22 cellular contexts compared by ENCODE assay signal in the genomic region with DNA sequence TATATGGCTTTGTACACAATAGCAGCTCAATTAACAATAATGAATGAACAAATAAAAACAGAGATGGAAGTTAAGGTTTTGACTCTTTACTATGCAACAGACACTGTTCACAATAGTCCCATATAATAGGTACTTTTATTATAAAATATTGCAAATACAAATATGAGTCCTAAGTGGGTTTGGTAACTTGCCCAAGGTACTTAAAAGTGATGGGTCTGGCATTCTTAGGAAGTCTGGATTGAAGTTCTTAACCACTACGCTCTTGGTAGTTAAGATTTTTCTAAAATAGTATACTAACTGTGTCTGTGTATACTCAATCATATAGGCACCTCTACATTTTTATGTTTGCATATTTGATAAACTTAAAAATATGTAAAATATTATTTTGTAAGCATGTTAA. TPM values are rescaled to one million over a fixed set of nuclear protein-coding genes. Genes with fewer than 3 reads are reported as not detected.
"Had no signal": no experiment of that assay in that cellular context is flagged by ENCODE, and none has a peak within 500 bp of the region (broad histone marks: within the 10 kb centered on the region; RNA-seq: fewer than 3 reads in every experiment).

No MANE protein-coding gene starts in this region.

- H3K27me3 ChIP-seq: dorsolateral prefrontal cortex, gastrocnemius medialis, neutrophil, right atrium auricular region, testis, tibial artery had no signal

- H3K4me1 ChIP-seq: gastrocnemius medialis, parathyroid adenoma, right atrium auricular region, testis had no signal

- DNase-seq: dorsolateral prefrontal cortex; effector CD4-positive, alpha-beta T cell; foreskin fibroblast; gastrocnemius medialis; head of caudate nucleus; natural killer cell; stimulated activated CD4-positive, alpha-beta T cell treated with anti-CD3 and anti-CD28 coated beads, Interleukin-2, amount 100 ng/mL, for 24 hours; stimulated activated CD4-positive, alpha-beta T cell treated with anti-CD3 and anti-CD28 coated beads, Interleukin-4, amount 100 ng/mL, for 24 hours; stimulated activated naive CD4-positive, alpha-beta T cell treated with Interleukin-2 at 50 U/mL for 16 hours; substantia nigra; testis; tibial artery had no signal

- H3K27ac ChIP-seq: dorsolateral prefrontal cortex, gastrocnemius medialis, neutrophil, parathyroid adenoma, right atrium auricular region, testis, tibial artery had no signal

- ATAC-seq: gastrocnemius medialis; left lobe of liver; natural killer cell; sciatic nerve; stimulated activated effector memory CD8-positive, alpha-beta T cell treated with anti-CD3 and anti-CD28 coated beads, Interleukin-12 subunit alpha, Interleukin-12 subunit beta, amount 100 ng/mL, for 72 hours had no signal

- H3K79me2 ChIP-seq: parathyroid adenoma had no signal

- H3K36me3 ChIP-seq: gastrocnemius medialis, right atrium auricular region had no signal

- H2AFZ ChIP-seq: parathyroid adenoma had no signal

- FAIRE-seq: keratinocyte had no signal

- H3K4me3 ChIP-seq: dorsolateral prefrontal cortex, gastrocnemius medialis, lung, right atrium auricular region, testis, tibial artery had no signal

- H3K9ac ChIP-seq: parathyroid adenoma had no signal

- H3K9me3 ChIP-seq: gastrocnemius medialis, neutrophil, right atrium auricular region, testis, tibial artery had no signal

RNA-seq across cellular contexts. Expression of a gene that starts 55.5 kb away (rescaled TPM):
- total RNA-seq: progenitor cell of endocrine pancreas had no signal
- polyA plus RNA-seq: keratinocyte, neural cell had no signal
